ENCODE assay signal across 11 cellular contexts in genomic region chr3:23671901-23672589, GRCh38.
A peak's percentile ranks its signal among the peaks of the same experiment; 100 is the strongest.
DNase-seq lines count a peak whose midpoint lies in the region; ATAC-seq and TF ChIP-seq lines count a peak whose summit lies in the region.
"Had no signal": no experiment of that assay in that cellular context is flagged by ENCODE, and none has a peak within 500 bp of the region (broad histone marks: within the 10 kb centered on the region; RNA-seq: fewer than 3 reads in every experiment).

No MANE protein-coding gene starts in this region.

- no peaks in the 10 kb centered on the region for H3K27me3 ChIP-seq in aorta (ENCODE audit: control insufficient read depth in 1 of 2, insufficient read depth in 2 of 2, low read length in 1 of 2)

- intact Hi-C loops in aorta (cut with DNase I): no loop called here

- no peak overlapping the region for H3K4me3 ChIP-seq in aorta (ENCODE audit: low read length in 2 of 2)

- 17 to 20% methylated on average over 36 of the region's 36 CpGs for WGBS in aorta, 2 donors

- no peaks in the 10 kb centered on the region for H3K36me3 ChIP-seq in aorta (ENCODE audit: control insufficient read depth in 1 of 2, insufficient read depth in 2 of 2, low read length in 1 of 2)

- DNase-seq in stimulated activated CD4-positive, alpha-beta T cell treated with anti-CD3 and anti-CD28 coated beads, Interleukin-15, amount 100 ng/mL, for 24 hours: peak; percentile 9
- no peak for DNase-seq in stimulated activated CD4-positive, alpha-beta T cell treated with anti-CD3 and anti-CD28 coated beads, Interleukin-12 subunit alpha, Interleukin-12 subunit beta, amount 100 ng/mL, for 4 hours
- DNase-seq in fibroblast of gingiva (ENCODE audit: low read depth) (peak; percentile 32), omental fat pad (ENCODE audit: low spot score) (no peak), aorta (peak; percentile 53 to 76), SHP77 treated with DMSO at 0.1 percent for 48 hours (lab: John Stamatoyannopoulos, UW) (no peak)
- DNase-seq: activated gamma-delta T cell treated with Interleukin-2 at 50 U/mL for 16 hours, NCI-H748 treated with DMSO at 0.1 percent for 48 hours, T1000 had no signal

- no peaks in the 10 kb centered on the region for H3K4me1 ChIP-seq in aorta (ENCODE audit: control insufficient read depth in 1 of 2, insufficient read depth in 2 of 2, low read length in 2 of 2)

- no peaks in the 10 kb centered on the region for H3K9me3 ChIP-seq in aorta (ENCODE audit: control insufficient read depth, low read length)

- TF ChIP-seq CTCF in omental fat pad (IDR thresholded peaks at IDR 0.05): no peak

- ATAC-seq in omental fat pad (ENCODE audit: low FRiP score) (peak; percentile 35), aorta (ENCODE audit: low FRiP score) (peak; percentile 42), GM19455 (IDR thresholded peaks at IDR 0.05; ENCODE audit: unreplicated experiment) (no peak), GM18511 (IDR thresholded peaks at IDR 0.05; ENCODE audit: unreplicated experiment) (no peak)

- H3K27ac ChIP-seq in aorta (ENCODE audit: low read depth in 1 of 2, low read length in 2 of 2): no peak overlapping the region

Comparison
In these comparisons a context has a peak if more than half of its experiments do, and no peak if none do; other contexts are left out.
1. DNase-seq: peak in stimulated activated CD4-positive, alpha-beta T cell treated with anti-CD3 and anti-CD28 coated beads, Interleukin-15, amount 100 ng/mL, for 24 hours (single experiment), fibroblast of gingiva (single experiment) and aorta (2 of 2); none in stimulated activated CD4-positive, alpha-beta T cell treated with anti-CD3 and anti-CD28 coated beads, Interleukin-12 subunit alpha, Interleukin-12 subunit beta, amount 100 ng/mL, for 4 hours (single experiment), omental fat pad (single experiment) and SHP77 treated with DMSO at 0.1 percent for 48 hours (single experiment).
2. ATAC-seq: peak in omental fat pad (single experiment) and aorta (single experiment); none in GM19455 (single experiment) and GM18511 (single experiment).